In the genomic region with DNA sequence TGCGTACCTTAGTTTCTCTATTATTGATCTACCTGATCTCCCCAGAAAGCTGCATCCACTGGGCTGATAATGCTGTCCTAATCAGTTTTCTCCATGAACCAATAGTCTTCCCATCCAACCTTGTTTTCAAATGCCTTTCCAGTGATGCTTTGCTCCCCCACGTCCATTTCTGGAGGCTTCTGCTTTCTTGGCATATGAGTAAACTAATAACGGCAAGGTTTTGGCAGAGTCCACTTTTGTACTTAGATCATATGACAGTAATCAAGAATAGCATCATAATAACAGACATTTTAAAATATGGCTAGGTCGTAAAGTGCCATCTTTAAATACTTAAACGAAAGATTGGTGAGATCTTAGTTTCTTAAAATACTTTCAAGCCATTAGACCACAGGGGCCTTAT, we compare ENCODE assay signal across 17 cellular contexts. TPM values are rescaled to one million over a fixed set of nuclear protein-coding genes. Genes with fewer than 3 reads are reported as not detected.
DNase-seq lines count a peak whose midpoint lies in the region; ATAC-seq and TF ChIP-seq lines count a peak whose summit lies in the region.
"Had no signal": no experiment of that assay in that cellular context is flagged by ENCODE, and none has a peak within 500 bp of the region (broad histone marks: within the 10 kb centered on the region; RNA-seq: fewer than 3 reads in every experiment).

No MANE protein-coding gene starts in this region.

- H3K9me3 Mint-ChIP-seq in stimulated activated naive CD8-positive, alpha-beta T cell treated with anti-CD3 and anti-CD28 coated beads, Interleukin-15, Interleukin-2, amounts not matched to agents 100 ng/mL and 50 ng/mL, for 24 hours: no peaks in the 10 kb centered on the region
- H3K9me3 Mint-ChIP-seq in stimulated activated naive CD8-positive, alpha-beta T cell treated with anti-CD3 and anti-CD28 coated beads, Interleukin-15, amount 100 ng/mL, for 72 hours: no peaks in the 10 kb centered on the region
- H3K9me3 Mint-ChIP-seq: CD8-positive, alpha-beta T cell had no signal

- no peak for ATAC-seq in stimulated activated naive CD8-positive, alpha-beta T cell treated with anti-CD3 and anti-CD28 coated beads, Interleukin-15, amount 100 ng/mL, for 72 hours
- ATAC-seq in HG03378 (IDR thresholded peaks at IDR 0.05; ENCODE audit: unreplicated experiment) (no peak), GM18868 (IDR thresholded peaks at IDR 0.05; ENCODE audit: unreplicated experiment) (no peak), GM21619 (IDR thresholded peaks at IDR 0.05; ENCODE audit: unreplicated experiment) (no peak)
- ATAC-seq: CD8-positive, alpha-beta T cell; GM12878 had no signal

- H3K27me3 Mint-ChIP-seq in stimulated activated naive CD8-positive, alpha-beta T cell treated with anti-CD3 and anti-CD28 coated beads, Interleukin-15, Interleukin-2, amounts not matched to agents 100 ng/mL and 50 ng/mL, for 24 hours: no peaks in the 10 kb centered on the region
- H3K27me3 Mint-ChIP-seq in stimulated activated naive CD8-positive, alpha-beta T cell treated with anti-CD3 and anti-CD28 coated beads, Interleukin-15, amount 100 ng/mL, for 72 hours: no peaks in the 10 kb centered on the region

- H3K4me1 Mint-ChIP-seq in stimulated activated naive CD8-positive, alpha-beta T cell treated with anti-CD3 and anti-CD28 coated beads, Interleukin-15, Interleukin-2, amounts not matched to agents 100 ng/mL and 50 ng/mL, for 24 hours (ENCODE audit: low read depth): peaks cover 15% of the 10 kb centered on the region
- no peaks in the 10 kb centered on the region for H3K4me1 Mint-ChIP-seq in stimulated activated naive CD8-positive, alpha-beta T cell treated with anti-CD3 and anti-CD28 coated beads, Interleukin-15, amount 100 ng/mL, for 72 hours

- no peak overlapping the region for H3K4me3 ChIP-seq in fibroblast of pulmonary artery (replicated peaks; ENCODE audit: low read depth, low read length)
- H3K4me3 ChIP-seq: GM12878 had no signal

- H3K4me3 Mint-ChIP-seq in stimulated activated naive CD8-positive, alpha-beta T cell treated with anti-CD3 and anti-CD28 coated beads, Interleukin-15, Interleukin-2, amounts not matched to agents 100 ng/mL and 50 ng/mL, for 24 hours: no peak overlapping the region
- no peak overlapping the region for H3K4me3 Mint-ChIP-seq in stimulated activated naive CD8-positive, alpha-beta T cell treated with anti-CD3 and anti-CD28 coated beads, Interleukin-15, amount 100 ng/mL, for 72 hours
- H3K4me3 Mint-ChIP-seq: CD8-positive, alpha-beta T cell had no signal

- peak overlapping the region; percentile 74 for H3K27ac Mint-ChIP-seq in stimulated activated naive CD8-positive, alpha-beta T cell treated with anti-CD3 and anti-CD28 coated beads, Interleukin-15, Interleukin-2, amounts not matched to agents 100 ng/mL and 50 ng/mL, for 24 hours
- H3K27ac Mint-ChIP-seq in stimulated activated naive CD8-positive, alpha-beta T cell treated with anti-CD3 and anti-CD28 coated beads, Interleukin-15, amount 100 ng/mL, for 72 hours: no peak overlapping the region
- H3K27ac Mint-ChIP-seq: CD8-positive, alpha-beta T cell had no signal

- no peak for TF ChIP-seq CTCF in fibroblast of pulmonary artery (IDR thresholded peaks at IDR 0.05; ENCODE audit: low read length, missing control alignments)

- no peaks in the 10 kb centered on the region for H3K36me3 Mint-ChIP-seq in stimulated activated naive CD8-positive, alpha-beta T cell treated with anti-CD3 and anti-CD28 coated beads, Interleukin-15, Interleukin-2, amounts not matched to agents 100 ng/mL and 50 ng/mL, for 24 hours (ENCODE audit: low read depth)
- H3K36me3 Mint-ChIP-seq: CD8-positive, alpha-beta T cell had no signal

- no peak for DNase-seq in stimulated activated naive CD8-positive, alpha-beta T cell treated with anti-CD3 and anti-CD28 coated beads, Interleukin-15, amount 100 ng/mL, for 72 hours
- peak; percentile 17 for DNase-seq in M059J (ENCODE audit: low read depth)
- peak; percentile 8 for DNase-seq in fibroblast of pulmonary artery (ENCODE audit: low read depth)
- no peak for DNase-seq in activated naive CD4-positive, alpha-beta T cell treated with anti-CD3 and anti-CD28 coated beads, Interleukin-2, amount 50 U/mL, for 16 hours
- DNase-seq: BE2C; CD8-positive, alpha-beta T cell; KBM-7; NCI-H1092; NCI-H1694; NCI-H2107; NCI-H226; NCI-H526 treated with DMSO at 0.1 percent for 48 hours had no signal

RNA-seq across cellular contexts. Expression of a gene that starts 38.4 kb away (rescaled TPM):
- total RNA-seq in M059J (2014; rRNA removed; shearing (Covaris generic)): not detected in 2 replicates
- total RNA-seq: CD8-positive, alpha-beta T cell; GM12878 had no signal

Comparison
In these comparisons a context has a peak if more than half of its experiments do, and no peak if none do; other contexts are left out.
1. DNase-seq: peak in M059J (single experiment) and fibroblast of pulmonary artery (single experiment); none in stimulated activated naive CD8-positive, alpha-beta T cell treated with anti-CD3 and anti-CD28 coated beads, Interleukin-15, amount 100 ng/mL, for 72 hours (0 of 2) and activated naive CD4-positive, alpha-beta T cell treated with anti-CD3 and anti-CD28 coated beads, Interleukin-2, amount 50 U/mL, for 16 hours (single experiment).